ENCODE assay signal across 9 cellular contexts in the genomic region with DNA sequence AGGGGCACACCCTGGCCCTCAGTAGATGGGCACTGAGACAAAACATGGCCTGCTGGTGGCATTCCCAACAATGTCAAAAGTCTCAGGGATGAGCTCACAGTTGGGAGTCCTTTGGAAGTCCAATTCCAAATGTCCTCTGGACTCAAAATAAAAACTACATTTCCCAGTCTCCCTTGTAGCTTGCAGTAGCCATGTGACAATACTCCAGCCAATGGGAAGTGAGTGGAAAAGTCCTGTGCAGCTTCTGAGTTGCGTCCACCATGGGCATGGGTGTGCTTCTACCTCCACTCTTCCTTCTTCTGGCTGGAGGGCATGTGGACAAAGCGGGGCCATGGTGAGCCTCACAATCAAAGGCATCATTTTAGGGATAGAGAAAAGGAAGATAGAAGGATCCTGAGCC. TPM values are rescaled to one million over a fixed set of nuclear protein-coding genes. Genes with fewer than 3 reads are reported as not detected.
A peak's percentile ranks its signal among the peaks of the same experiment; 100 is the strongest.
DNase-seq lines count a peak whose midpoint lies in the region; ATAC-seq, FAIRE-seq and TF ChIP-seq lines count a peak whose summit lies in the region.
"Had no signal": no experiment of that assay in that cellular context is flagged by ENCODE, and none has a peak within 500 bp of the region (broad histone marks: within the 10 kb centered on the region; RNA-seq: fewer than 3 reads in every experiment).

No MANE protein-coding gene starts in this region.

- peaks cover 39% of the 10 kb centered on the region for H3K27me3 Mint-ChIP-seq in astrocyte (ENCODE audit: low read depth, unreplicated experiment)

- H3K27me3 ChIP-seq in astrocyte (ENCODE audit: insufficient read depth, low read length) = no peaks in the 10 kb centered on the region
- H3K27me3 ChIP-seq in hepatocyte = no peaks in the 10 kb centered on the region
- no peaks in the 10 kb centered on the region for H3K27me3 ChIP-seq in subcutaneous abdominal adipose tissue (ENCODE audit: control insufficient read depth in 5 of 5, insufficient read depth in 4 of 5, low read length in 5 of 5)

- no peak for FAIRE-seq in astrocyte (lab: Jason Lieb, UNC)

- H3K9ac ChIP-seq in astrocyte (ENCODE audit: low read length) (no peak overlapping the region), subcutaneous abdominal adipose tissue (ENCODE audit: low read length in 5 of 5) (no peak overlapping the region)

- DNase-seq in HPDE6-E6E7 (ENCODE audit: extremely low spot score) (peak; percentile 50), astrocyte (ENCODE audit: low read depth) (peak; percentile 47), hepatocyte (ENCODE audit: low spot score) (no peak), NOMO-1 treated with dmso at 0.1 percent for 144 hours (lab: John Stamatoyannopoulos, UW; ENCODE audit: unreplicated experiment) (no peak), germinal center (ENCODE audit: low spot score) (no peak)
- DNase-seq: SHP77 had no signal

- WGBS in hepatocyte (ENCODE audit: low lambda C conversion rate, missing lambda C conversion rate) = 79% methylated on average over 2 of the region's 2 CpGs

- no peaks in the 10 kb centered on the region for H3K36me3 Mint-ChIP-seq in astrocyte (ENCODE audit: low read depth, unreplicated experiment)

- H3K9me2 ChIP-seq in hepatocyte (replicated peaks; ENCODE audit: insufficient read depth) = no peaks in the 10 kb centered on the region

- H3K4me2 ChIP-seq in astrocyte (ENCODE audit: low read length) (peak overlapping the region; percentile 69), hepatocyte (no peak overlapping the region)

- H3K4me3 ChIP-seq in astrocyte (ENCODE audit: insufficient read depth, low read depth, low read length) = no peak overlapping the region
- H3K4me3 ChIP-seq in hepatocyte = no peak overlapping the region
- H3K4me3 ChIP-seq in subcutaneous abdominal adipose tissue (ENCODE audit: low read depth in 1 of 5, low read length in 5 of 5) = no peak overlapping the region

- H3K79me2 ChIP-seq in astrocyte (ENCODE audit: insufficient read depth, low read length) = no peaks in the 10 kb centered on the region
- no peaks in the 10 kb centered on the region for H3K79me2 ChIP-seq in hepatocyte

- H3K4me1 Mint-ChIP-seq in astrocyte (ENCODE audit: low read depth, unreplicated experiment) = peaks cover 4% of the 10 kb centered on the region

- H2AFZ ChIP-seq in astrocyte (ENCODE audit: low read depth, low read length) = no peak overlapping the region
- no peak overlapping the region for H2AFZ ChIP-seq in hepatocyte

- no peak for ATAC-seq in GM18870 (IDR thresholded peaks at IDR 0.05; ENCODE audit: unreplicated experiment)

- H4K20me1 ChIP-seq in astrocyte (ENCODE audit: insufficient read depth, low read length) = no peaks in the 10 kb centered on the region
- no peaks in the 10 kb centered on the region for H4K20me1 ChIP-seq in hepatocyte (ENCODE audit: insufficient read depth, poor library complexity, severe bottlenecking)

- H3K27ac Mint-ChIP-seq in astrocyte (ENCODE audit: unreplicated experiment) = no peak overlapping the region

- no peak overlapping the region for H3K27ac ChIP-seq in astrocyte (ENCODE audit: low read depth, low read length)
- H3K27ac ChIP-seq in hepatocyte = peak overlapping the region; percentile 46
- H3K27ac ChIP-seq in subcutaneous abdominal adipose tissue (ENCODE audit: low read depth, low read length) = peak overlapping the region; percentile 84
- H3K27ac ChIP-seq: HL-60 had no signal

- peaks cover 2% of the 10 kb centered on the region for H3K9me3 Mint-ChIP-seq in astrocyte (ENCODE audit: unreplicated experiment)

- H3K4me3 Mint-ChIP-seq in astrocyte (ENCODE audit: unreplicated experiment) = no peak overlapping the region

- H3K36me3 ChIP-seq in astrocyte (ENCODE audit: insufficient read depth, low read length) = no peaks in the 10 kb centered on the region
- no peaks in the 10 kb centered on the region for H3K36me3 ChIP-seq in hepatocyte (replicated peaks; ENCODE audit: insufficient read depth, low read depth)
- peaks cover 0 to 31% (median 2%) of the 10 kb centered on the region in 5 donors for H3K36me3 ChIP-seq in subcutaneous abdominal adipose tissue (ENCODE audit: control insufficient read depth in 5 of 5, insufficient read depth in 5 of 5, low read length in 5 of 5)

- TF ChIP-seq CTCF in astrocyte (IDR thresholded peaks at IDR 0.05; ENCODE audit: insufficient read depth, low read depth, low read length) (no peak), hepatocyte (IDR thresholded peaks at IDR 0.05; ENCODE audit: poor library complexity) (no peak)

- H3K9me3 ChIP-seq in astrocyte (ENCODE audit: insufficient read depth, low read depth, low read length) (no peaks in the 10 kb centered on the region), hepatocyte (ENCODE audit: low read depth) (no peaks in the 10 kb centered on the region), subcutaneous abdominal adipose tissue (ENCODE audit: control insufficient read depth in 5 of 5, low read length in 5 of 5) (no peaks in the 10 kb centered on the region)

- peaks cover 12% of the 10 kb centered on the region for H3K4me1 ChIP-seq in astrocyte (ENCODE audit: insufficient read depth, low read length)
- peaks cover 3% of the 10 kb centered on the region for H3K4me1 ChIP-seq in hepatocyte (ENCODE audit: insufficient read depth)
- peaks cover 4 to 19% (median 18%) of the 10 kb centered on the region in 5 donors for H3K4me1 ChIP-seq in subcutaneous abdominal adipose tissue (ENCODE audit: control insufficient read depth in 5 of 5, insufficient read depth in 5 of 5, low read length in 5 of 5)

RNA-seq across cellular contexts. Expression of a gene that starts 5.8 kb away (rescaled TPM):
- total RNA-seq in astrocyte = 2.3 and 3.0 TPM in 2 replicates
- 14.8 and 18.9 TPM in 2 replicates for total RNA-seq in hepatocyte
- 41.6 and 54.8 TPM in 2 replicates for polyA plus RNA-seq in hepatocyte

RNA-seq across cellular contexts. Expression of a gene that starts 24.5 kb away (rescaled TPM):
- total RNA-seq in astrocyte (not detected in 2 replicates), hepatocyte (0.24 TPM in 1 of 2 replicates, not detected in the other)
- polyA plus RNA-seq in hepatocyte = not detected in 2 replicates

RNA-seq across cellular contexts. Expression of a gene that starts 24.7 kb away (rescaled TPM):
- not detected in 2 replicates for total RNA-seq in astrocyte
- total RNA-seq in hepatocyte = 0.16 and 0.23 TPM in 2 replicates
- polyA plus RNA-seq in hepatocyte = 0.11 and 0.62 TPM in 2 replicates

RNA-seq across cellular contexts. Expression of a gene that starts 44.8 kb away (rescaled TPM):
- total RNA-seq in astrocyte (not detected in 2 replicates), hepatocyte (3.4 and 3.7 TPM in 2 replicates)
- polyA plus RNA-seq in hepatocyte = 2.5 and 2.9 TPM in 2 replicates

Comparison
In these comparisons a context has a peak if more than half of its experiments do, and no peak if none do; other contexts are left out.
1. DNase-seq: peak in HPDE6-E6E7 (single experiment) and astrocyte (single experiment); none in hepatocyte (single experiment), NOMO-1 treated with dmso at 0.1 percent for 144 hours (single experiment) and germinal center (single experiment).